22 cellular contexts compared by ENCODE assay signal in genomic region chr10:4088354-4089066, GRCh38.
"Had no signal": no experiment of that assay in that cellular context is flagged by ENCODE, and none has a peak within 500 bp of the region (broad histone marks: within the 10 kb centered on the region; RNA-seq: fewer than 3 reads in every experiment).

No MANE protein-coding gene starts in this region.

- H3K4me3 ChIP-seq: body of pancreas, cardiac muscle cell, esophagus squamous epithelium, gastrocnemius medialis, left ventricle myocardium inferior, neural progenitor cell, upper lobe of left lung had no signal

- H3K27ac ChIP-seq: body of pancreas, cardiac muscle cell, esophagus squamous epithelium, gastrocnemius medialis, left ventricle myocardium inferior, neural progenitor cell, upper lobe of left lung had no signal

- H3K36me3 Mint-ChIP-seq: neural progenitor cell, WTC11 had no signal

- ATAC-seq: activated naive CD8-positive, alpha-beta T cell treated with anti-CD3 and anti-CD28 coated beads, Interleukin-2, amount 50 U/mL, for 24 hours; body of pancreas; gastrocnemius medialis; naive thymus-derived CD4-positive, alpha-beta T cell; sciatic nerve; stimulated activated naive CD8-positive, alpha-beta T cell treated with anti-CD3 and anti-CD28 coated beads, Interleukin-15, Interleukin-2, amounts not matched to agents 100 U/mL and 50 U/mL, for 24 hours; WTC11 had no signal

- H3K4me3 Mint-ChIP-seq: activated naive CD4-positive, alpha-beta T cell treated with anti-CD3 and anti-CD28 coated beads, Interleukin-2, amount 10 ng/mL, durations not matched to agents 7 days and 5 days; activated naive CD8-positive, alpha-beta T cell treated with anti-CD3 and anti-CD28 coated beads, Interleukin-2, amount 50 U/mL, for 24 hours; activated T-helper 1 cell treated with anti-CD3 and anti-CD28 coated beads, Interleukin-12 subunit alpha, Interleukin-12 subunit beta, Interleukin-2, Interleukin-4 antibody, amounts not matched to agents 30 ng/mL and 10 ng/mL and 1 ng/mL, durations not matched to agents 14 hours and 24 hours and 36 hours; endodermal cell; naive thymus-derived CD4-positive, alpha-beta T cell; neural progenitor cell; T-helper 1 cell treated with Interleukin-12 subunit alpha and Interleukin-12 subunit beta and Interleukin-4 antibody, amounts not matched to agents 30 μg/mL and 1 μg/mL, for 36 hours; WTC11 had no signal

- H3K9ac ChIP-seq: neural progenitor cell had no signal

- H3K27me3 Mint-ChIP-seq: activated naive CD8-positive, alpha-beta T cell treated with anti-CD3 and anti-CD28 coated beads, Interleukin-2, amount 50 U/mL, for 24 hours had no signal

- FAIRE-seq: small intestine had no signal

- H3K9me3 ChIP-seq: body of pancreas, esophagus squamous epithelium, gastrocnemius medialis, left ventricle myocardium inferior, upper lobe of left lung had no signal

- H3K36me3 ChIP-seq: cardiac muscle cell, esophagus squamous epithelium, gastrocnemius medialis, left ventricle myocardium inferior, neural progenitor cell, upper lobe of left lung had no signal

- H3K9me3 Mint-ChIP-seq: activated naive CD4-positive, alpha-beta T cell treated with anti-CD3 and anti-CD28 coated beads, Interleukin-2, amount 10 ng/mL, durations not matched to agents 7 days and 5 days; activated naive CD8-positive, alpha-beta T cell treated with anti-CD3 and anti-CD28 coated beads, Interleukin-2, amount 50 U/mL, for 24 hours; activated T-helper 1 cell treated with anti-CD3 and anti-CD28 coated beads, Interleukin-12 subunit alpha, Interleukin-12 subunit beta, Interleukin-2, Interleukin-4 antibody, amounts not matched to agents 30 ng/mL and 10 ng/mL and 1 ng/mL, durations not matched to agents 14 hours and 24 hours and 36 hours; endodermal cell had no signal

- DNase-seq: activated CD8-positive, alpha-beta memory T cell treated with anti-CD3 and anti-CD28 coated beads, Interleukin-2, amount 50 U/mL, for 48 hours; activated naive CD4-positive, alpha-beta T cell treated with anti-CD3 and anti-CD28 coated beads, Interleukin-2, amount 10 ng/mL, durations not matched to agents 7 days and 5 days; activated naive CD8-positive, alpha-beta T cell treated with anti-CD3 and anti-CD28 coated beads, Interleukin-2, amount 50 U/mL, for 24 hours; body of pancreas; cortex of kidney; endodermal cell; esophagus squamous epithelium; gastrocnemius medialis; hippocampal formation; left ventricle myocardium inferior; naive thymus-derived CD4-positive, alpha-beta T cell; posterior cingulate gyrus; small intestine; stimulated activated naive CD8-positive, alpha-beta T cell treated with anti-CD3 and anti-CD28 coated beads, Interleukin-15, Interleukin-2, amounts not matched to agents 100 U/mL and 50 U/mL, for 24 hours; T1000; upper lobe of left lung had no signal

- H3K4me2 ChIP-seq: neural progenitor cell had no signal

- H3K4me1 Mint-ChIP-seq: activated naive CD4-positive, alpha-beta T cell treated with anti-CD3 and anti-CD28 coated beads, Interleukin-2, amount 10 ng/mL, durations not matched to agents 7 days and 5 days; activated naive CD8-positive, alpha-beta T cell treated with anti-CD3 and anti-CD28 coated beads, Interleukin-2, amount 50 U/mL, for 24 hours had no signal

- H2AFZ ChIP-seq: neural progenitor cell had no signal

- H3K27ac Mint-ChIP-seq: activated naive CD4-positive, alpha-beta T cell treated with anti-CD3 and anti-CD28 coated beads, Interleukin-2, amount 10 ng/mL, durations not matched to agents 7 days and 5 days; activated naive CD8-positive, alpha-beta T cell treated with anti-CD3 and anti-CD28 coated beads, Interleukin-2, amount 50 U/mL, for 24 hours; activated T-helper 1 cell treated with anti-CD3 and anti-CD28 coated beads, Interleukin-12 subunit alpha, Interleukin-12 subunit beta, Interleukin-2, Interleukin-4 antibody, amounts not matched to agents 30 ng/mL and 10 ng/mL and 1 ng/mL, durations not matched to agents 14 hours and 24 hours and 36 hours; endodermal cell; naive thymus-derived CD4-positive, alpha-beta T cell; neural progenitor cell; T-helper 1 cell treated with Interleukin-12 subunit alpha and Interleukin-12 subunit beta and Interleukin-4 antibody, amounts not matched to agents 30 μg/mL and 1 μg/mL, for 36 hours; WTC11 had no signal

- H3K4me1 ChIP-seq: body of pancreas had no signal

- H3K27me3 ChIP-seq: body of pancreas, cardiac muscle cell, esophagus squamous epithelium, gastrocnemius medialis, neural progenitor cell, upper lobe of left lung had no signal
